In genomic region chr5:52830700-52831099, GRCh38 we compare ENCODE assay signal across 1 cellular context.
TF ChIP-seq lines count a peak whose summit lies in the region.

No MANE protein-coding gene starts in this region.

TF ChIP-seq in IMR-90, 13 proteins besides CTCF, POLR2A, EP300 and RAD21:
- TF ChIP-seq MAFK (IDR thresholded peaks at IDR 0.05; ENCODE audit: low read depth, low read length) (no peak), MXI1 (IDR thresholded peaks at IDR 0.05; ENCODE audit: borderline replicate concordance, low read depth, low read length) (no peak)
TF ChIP-seq in IMR-90: peak in this region for 0.
